ENCODE assay signal across 27 cellular contexts in genomic region chr13:19791953-19792537, GRCh38.
"Had no signal": no experiment of that assay in that cellular context is flagged by ENCODE, and none has a peak within 500 bp of the region (broad histone marks: within the 10 kb centered on the region; RNA-seq: fewer than 3 reads in every experiment).

No MANE protein-coding gene starts in this region.

- H3K9me3 ChIP-seq: left ventricle myocardium inferior, mucosa of descending colon, prostate gland, right atrium auricular region, thyroid gland had no signal

- FAIRE-seq: colon, endometrium, urothelium cell line had no signal

- H3K4me3 ChIP-seq: left ventricle myocardium inferior, mucosa of descending colon, prostate gland, right atrium auricular region, thyroid gland had no signal

- H3K27ac ChIP-seq: left ventricle myocardium inferior, prostate gland, right atrium auricular region, thyroid gland had no signal

- H3K4me1 ChIP-seq: left ventricle myocardium inferior, prostate gland, right atrium auricular region had no signal

- H3K27me3 ChIP-seq: right atrium auricular region, thyroid gland had no signal

- DNase-seq: activated CD4-positive, alpha-beta T cell treated with anti-CD3 and anti-CD28 coated beads, Interleukin-2, amount 50 U/mL, for 1 hour; activated CD4-positive, CD25-positive, alpha-beta regulatory T cell treated with anti-CD3 and anti-CD28 coated beads, Interleukin-2, amount 50 U/mL, for 72 hours; activated CD8-positive, alpha-beta memory T cell treated with anti-CD3 and anti-CD28 coated beads for 24 hours; activated CD8-positive, alpha-beta memory T cell treated with anti-CD3 and anti-CD28 coated beads, Interleukin-2, amount 50 U/mL, for 48 hours; activated effector memory CD4-positive, alpha-beta T cell treated with Interleukin-2 at 50 U/mL for 16 hours; activated naive CD4-positive, alpha-beta T cell treated with anti-CD3 and anti-CD28 coated beads, Interleukin-2, amount 10 ng/mL, durations not matched to agents 7 days and 5 days; activated naive CD8-positive, alpha-beta T cell treated with anti-CD3 and anti-CD28 coated beads, Interleukin-2, amount 50 U/mL, for 24 hours; activated T-cell treated with anti-CD3 and anti-CD28 coated beads, Interleukin-2, amount 50 U/mL, for 48 hours; anterior cingulate cortex; central memory CD4-positive, alpha-beta T cell; foreskin melanocyte; glutamatergic neuron; hypothalamus; kidney glomerular epithelial cell; left ventricle myocardium inferior; mammary epithelial cell; mucosa of descending colon; naive B cell; stimulated activated CD4-positive, alpha-beta T cell treated with anti-CD3 and anti-CD28 coated beads, Interleukin-2, amount 100 ng/mL, for 24 hours; stimulated activated naive CD4-positive, alpha-beta T cell treated with Interleukin-2 at 50 U/mL for 16 hours; T-helper 9 cell; thyroid gland had no signal

- H3K36me3 ChIP-seq: left ventricle myocardium inferior, prostate gland, right atrium auricular region, thyroid gland had no signal
